10 cellular contexts compared by ENCODE assay signal in the genomic region with DNA sequence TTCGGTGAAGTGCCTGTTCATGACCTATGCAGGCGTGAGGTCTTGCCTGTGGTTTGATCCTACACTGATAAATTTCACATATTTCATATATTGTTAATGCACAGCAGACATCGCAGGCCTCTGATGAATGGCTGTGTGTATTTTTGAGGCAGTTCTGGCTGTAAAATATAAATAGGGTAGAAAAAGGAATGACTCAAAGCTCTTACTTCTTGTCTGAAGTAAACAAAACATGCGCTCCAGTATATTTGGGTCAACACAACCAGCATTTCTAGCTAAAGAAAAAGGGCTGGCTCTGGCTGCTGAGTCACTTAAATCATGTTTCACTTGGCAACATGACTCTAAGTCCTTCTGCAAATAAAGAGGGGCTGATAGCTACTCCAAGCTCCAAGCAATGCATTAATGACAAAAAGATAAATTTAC. TPM values are rescaled to one million over a fixed set of nuclear protein-coding genes. Genes with fewer than 3 reads are reported as not detected.
DNase-seq lines count a peak whose midpoint lies in the region; ATAC-seq and TF ChIP-seq lines count a peak whose summit lies in the region.
"Had no signal": no experiment of that assay in that cellular context is flagged by ENCODE, and none has a peak within 500 bp of the region (broad histone marks: within the 10 kb centered on the region; RNA-seq: fewer than 3 reads in every experiment).

No MANE protein-coding gene starts in this region.

- no peak overlapping the region for H2AK5ac ChIP-seq in IMR-90 (ENCODE audit: low read depth, low read length)

- peaks cover 2% of the 10 kb centered on the region for H3K4me1 ChIP-seq in IMR-90 (ENCODE audit: control insufficient read depth, insufficient read depth, low read length)

- in situ Hi-C loops in IMR-90 (cut with MboI; ENCODE audit: low sequenced_read_pairs): no loop called here

- no peak overlapping the region for H3K18ac ChIP-seq in IMR-90 (ENCODE audit: low read depth, low read length)

- H2AK9ac ChIP-seq in IMR-90 (replicated peaks; ENCODE audit: low read depth, low read length, poor library complexity): no peak overlapping the region

- H3K4me1 Mint-ChIP-seq in central memory CD8-positive, alpha-beta T cell: peaks cover 9% of the 10 kb centered on the region

- no peak overlapping the region for H3K14ac ChIP-seq in IMR-90 (replicated peaks; ENCODE audit: low read depth, low read length)

- H3K4me3 ChIP-seq in IMR-90 (ENCODE audit: insufficient read depth, low read depth, low read length): no peak overlapping the region
- H3K4me3 ChIP-seq in WERI-Rb-1 (ENCODE audit: low read depth, low read length): no peak overlapping the region

- dilution Hi-C loops in IMR-90 (cut with HindIII; ENCODE audit: low sequenced_read_pairs, unreplicated experiment): no loop called here

- no peaks in the 10 kb centered on the region; the same call in 1 of the 2 replicates for H4K20me1 ChIP-seq in IMR-90 (ENCODE audit: insufficient read depth, low read length)

- H3K79me1 ChIP-seq in IMR-90 (ENCODE audit: low read depth in 1 of 2, low read length in 2 of 2): no peaks in the 10 kb centered on the region

- H3K27ac Mint-ChIP-seq in central memory CD8-positive, alpha-beta T cell (ENCODE audit: low read depth): no peak overlapping the region
- H3K27ac Mint-ChIP-seq: stimulated activated naive CD8-positive, alpha-beta T cell treated with anti-CD3 and anti-CD28 coated beads, Interleukin-15, amount 100 ng/mL, for 72 hours had no signal

- DNase-seq in AG09319 (ENCODE audit: extremely low read depth, low read depth): peak; percentile 31
- DNase-seq in IMR-90: peak; percentile 90
- no peak for DNase-seq in central memory CD8-positive, alpha-beta T cell (ENCODE audit: low spot score in 2 of 2)
- peak; percentile 27 for DNase-seq in mucosa of gallbladder (ENCODE audit: low spot score)
- no peak for DNase-seq in WERI-Rb-1
- DNase-seq in COLO829 (ENCODE audit: low spot score): no peak
- DNase-seq in NCI-H1694 (lab: John Stamatoyannopoulos, UW): no peak
- no peak for DNase-seq in sciatic nerve (ENCODE audit: low spot score)
- DNase-seq: MM.1S; stimulated activated naive CD8-positive, alpha-beta T cell treated with anti-CD3 and anti-CD28 coated beads, Interleukin-15, amount 100 ng/mL, for 72 hours had no signal

- TF ChIP-seq CTCF in AG09319 (IDR thresholded peaks at IDR 0.05; ENCODE audit: low read depth, low read length) (no peak), IMR-90 (conservative IDR thresholded peaks at IDR 0.05; ENCODE audit: low read depth, low read length) (no peak), WERI-Rb-1 (IDR thresholded peaks at IDR 0.05; ENCODE audit: low read depth, low read length) (no peak)

- H3K4ac ChIP-seq in IMR-90 (ENCODE audit: low read depth, low read length): no peak overlapping the region

- WGBS in IMR-90 (ENCODE audit: extremely low coverage in 2 of 2, insufficient read length in 1 of 2), 2 experiments: no CpG with 5 or more reads among the region's 4 CpGs

- H3K36me3 ChIP-seq in IMR-90 (ENCODE audit: control insufficient read depth, insufficient read depth, low read length) (no peaks in the 10 kb centered on the region), WERI-Rb-1 (no peaks in the 10 kb centered on the region)

- no peak overlapping the region for H3K56ac ChIP-seq in IMR-90 (ENCODE audit: extremely low read depth, insufficient read depth, low read length)

- H2BK5ac ChIP-seq in IMR-90 (ENCODE audit: low read depth, low read length, poor library complexity, severe bottlenecking): no peak overlapping the region

- no peak overlapping the region for H2AFZ ChIP-seq in IMR-90 (replicated peaks; ENCODE audit: low read length, poor library complexity)

- H3K9me1 ChIP-seq in IMR-90 (ENCODE audit: insufficient read depth, low read length): peaks cover 3% of the 10 kb centered on the region; the same call in 1 of the 2 replicates

- no TSS peak for BruUV-seq in IMR-90 (replicated peaks; lab: Mats Ljungman, UMichigan)

- CTCF ChIA-PET in IMR-90 (lab: Yijun Ruan, JAX): interaction anchor here (0.7 kb wide), 1 partner anchor 630 kb away, joined by 3 read pairs; no protein-coding TSS in a partner anchor

- H4K91ac ChIP-seq in IMR-90 (ENCODE audit: insufficient read depth, low read depth, low read length): no peak overlapping the region

- no peak overlapping the region for H3K4me3 Mint-ChIP-seq in central memory CD8-positive, alpha-beta T cell
- H3K4me3 Mint-ChIP-seq: stimulated activated naive CD8-positive, alpha-beta T cell treated with anti-CD3 and anti-CD28 coated beads, Interleukin-15, amount 100 ng/mL, for 72 hours had no signal

- no peak overlapping the region for H2BK20ac ChIP-seq in IMR-90 (ENCODE audit: low read depth, low read length)

- H3K27me3 Mint-ChIP-seq in central memory CD8-positive, alpha-beta T cell: no peaks in the 10 kb centered on the region

- no peak overlapping the region for H3K4me2 ChIP-seq in IMR-90 (ENCODE audit: low read depth, low read length)

- POLR2A ChIA-PET in IMR-90 (lab: Charles Lee; ENCODE audit: unreplicated experiment): no interaction called here

- H3K27me3 ChIP-seq in IMR-90 (ENCODE audit: control insufficient read depth, insufficient read depth, low read length): peaks cover 44% of the 10 kb centered on the region
- H3K27me3 ChIP-seq in WERI-Rb-1 (ENCODE audit: insufficient read depth, low read depth, severe bottlenecking): no peaks in the 10 kb centered on the region

- TF ChIP-seq POLR2A in IMR-90 (IDR thresholded peaks at IDR 0.05; ENCODE audit: low read depth, low read length): no peak

- H3K9me3 ChIP-seq in IMR-90 (ENCODE audit: control insufficient read depth, insufficient read depth, low read length) (no peaks in the 10 kb centered on the region), WERI-Rb-1 (ENCODE audit: severe bottlenecking) (no peaks in the 10 kb centered on the region)

- H2BK15ac ChIP-seq in IMR-90 (ENCODE audit: low read depth, low read length): no peak overlapping the region

- H4K8ac ChIP-seq in IMR-90 (ENCODE audit: low read depth in 2 of 2, low read length in 2 of 2): no peak overlapping the region

- no peak overlapping the region for H4K5ac ChIP-seq in IMR-90 (ENCODE audit: low read depth, low read length)

- H3K23ac ChIP-seq in IMR-90 (ENCODE audit: low read depth, low read length): no peak overlapping the region

- no peaks in the 10 kb centered on the region for H3K9me3 Mint-ChIP-seq in central memory CD8-positive, alpha-beta T cell

- TF ChIP-seq RAD21 in IMR-90 (IDR thresholded peaks at IDR 0.05; ENCODE audit: low read length): no peak

- intact Hi-C loops in IMR-90 (cut with micrococcal nuclease): loop anchor here (10.0 kb wide), 1 partner anchor 370 kb away; a partner anchor contains a TSS
- intact Hi-C loops in sciatic nerve (cut with DNase I): no loop called here

- H3K36me3 Mint-ChIP-seq in central memory CD8-positive, alpha-beta T cell (ENCODE audit: insufficient read depth): no peaks in the 10 kb centered on the region

- peak; percentile 98 for ATAC-seq in IMR-90 (ENCODE audit: low read depth)
- ATAC-seq in central memory CD8-positive, alpha-beta T cell (replicated peaks; ENCODE audit: extremely low read depth, poor library complexity, severe bottlenecking): peak; percentile 67
- no peak for ATAC-seq in sciatic nerve
- ATAC-seq: stimulated activated naive CD8-positive, alpha-beta T cell treated with anti-CD3 and anti-CD28 coated beads, Interleukin-15, amount 100 ng/mL, for 72 hours had no signal

- H3K27ac ChIP-seq in IMR-90 (ENCODE audit: insufficient read depth, low read length) (no peak overlapping the region), WERI-Rb-1 (no peak overlapping the region)

- H3K9ac ChIP-seq in IMR-90 (ENCODE audit: low read depth, low read length): no peak overlapping the region

- H2BK120ac ChIP-seq in IMR-90 (ENCODE audit: low read depth, low read length): no peak overlapping the region

TF ChIP-seq in IMR-90, 13 proteins besides CTCF, POLR2A, EP300 and RAD21 (continues in another document):
- TF ChIP-seq, protein P1, sequence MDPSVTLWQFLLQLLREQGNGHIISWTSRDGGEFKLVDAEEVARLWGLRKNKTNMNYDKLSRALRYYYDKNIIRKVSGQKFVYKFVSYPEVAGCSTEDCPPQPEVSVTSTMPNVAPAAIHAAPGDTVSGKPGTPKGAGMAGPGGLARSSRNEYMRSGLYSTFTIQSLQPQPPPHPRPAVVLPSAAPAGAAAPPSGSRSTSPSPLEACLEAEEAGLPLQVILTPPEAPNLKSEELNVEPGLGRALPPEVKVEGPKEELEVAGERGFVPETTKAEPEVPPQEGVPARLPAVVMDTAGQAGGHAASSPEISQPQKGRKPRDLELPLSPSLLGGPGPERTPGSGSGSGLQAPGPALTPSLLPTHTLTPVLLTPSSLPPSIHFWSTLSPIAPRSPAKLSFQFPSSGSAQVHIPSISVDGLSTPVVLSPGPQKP (IDR thresholded peaks at IDR 0.05; ENCODE audit: borderline replicate concordance, low read depth, low read length): no peak
- TF ChIP-seq CHD1 (IDR thresholded peaks at IDR 0.05; ENCODE audit: low read depth, low read length) (no peak), FOS (IDR thresholded peaks at IDR 0.05; ENCODE audit: low read depth, low read length) (peak; percentile 7; the same call in 1 of the 2 replicates), BHLHE40 (IDR thresholded peaks at IDR 0.05; ENCODE audit: low read depth, low read length) (0 out of 2 replicates have a peak, but pooled peaks have one; percentile 26), SMC3 (IDR thresholded peaks at IDR 0.05; ENCODE audit: low read depth, low read length) (no peak), RFX5 (IDR thresholded peaks at IDR 0.05; ENCODE audit: low read depth, low read length) (no peak), MXI1 (IDR thresholded peaks at IDR 0.05; ENCODE audit: borderline replicate concordance, low read depth, low read length) (no peak), RCOR1 (IDR thresholded peaks at IDR 0.05; ENCODE audit: insufficient replicate concordance, low read length) (no peak), CEBPB (IDR thresholded peaks at IDR 0.05; ENCODE audit: low read depth, low read length) (no peak), MAFK (IDR thresholded peaks at IDR 0.05; ENCODE audit: low read depth, low read length) (peak; percentile 24; the same call in 1 of the 2 replicates)
- TF ChIP-seq, protein P2, sequence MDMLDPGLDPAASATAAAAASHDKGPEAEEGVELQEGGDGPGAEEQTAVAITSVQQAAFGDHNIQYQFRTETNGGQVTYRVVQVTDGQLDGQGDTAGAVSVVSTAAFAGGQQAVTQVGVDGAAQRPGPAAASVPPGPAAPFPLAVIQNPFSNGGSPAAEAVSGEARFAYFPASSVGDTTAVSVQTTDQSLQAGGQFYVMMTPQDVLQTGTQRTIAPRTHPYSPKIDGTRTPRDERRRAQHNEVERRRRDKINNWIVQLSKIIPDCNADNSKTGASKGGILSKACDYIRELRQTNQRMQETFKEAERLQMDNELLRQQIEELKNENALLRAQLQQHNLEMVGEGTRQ (IDR thresholded peaks at IDR 0.05; ENCODE audit: low read depth, low read length): no peak

RNA-seq across cellular contexts. Expression of a gene that starts 54.1 kb away (rescaled TPM):
- total RNA-seq in IMR-90 (2012; rRNA removed) (0.28 and 0.36 TPM in 2 replicates), mucosa of gallbladder (6.1 TPM), sciatic nerve (24.9 TPM)
- polyA plus RNA-seq in IMR-90 (2012; rRNA removed): 0.09 and 0.14 TPM in 2 replicates
- polyA plus RNA-seq in IMR-90 (2012; cell fraction: cytosol; rRNA removed): 0.05 and 0.10 TPM in 2 replicates
- polyA plus RNA-seq in IMR-90 (2012; cell fraction: nucleus; rRNA removed; ENCODE audit: low replicate concordance): 0.11 TPM in 1 of 2 replicates, not detected in the other

Comparison
In these comparisons a context has a peak if more than half of its experiments do, and no peak if none do; other contexts are left out.
1. DNase-seq: peak in AG09319 (single experiment), IMR-90 (single experiment) and mucosa of gallbladder (single experiment); none in central memory CD8-positive, alpha-beta T cell (0 of 2), WERI-Rb-1 (single experiment), COLO829 (single experiment), NCI-H1694 (single experiment) and sciatic nerve (single experiment).